9 cellular contexts compared by ENCODE assay signal in genomic region chr9:71766663-71767062, GRCh38. TPM values are rescaled to one million over a fixed set of nuclear protein-coding genes. Genes with fewer than 3 reads are reported as not detected.
DNase-seq lines count a peak whose midpoint lies in the region; ATAC-seq and TF ChIP-seq lines count a peak whose summit lies in the region.
"Had no signal": no experiment of that assay in that cellular context is flagged by ENCODE, and none has a peak within 500 bp of the region (broad histone marks: within the 10 kb centered on the region; RNA-seq: fewer than 3 reads in every experiment).

No MANE protein-coding gene starts in this region.

- no peak for TF ChIP-seq POLR2A in esophagus muscularis mucosa (IDR thresholded peaks at IDR 0.05; ENCODE audit: low read depth)

- H3K27me3 ChIP-seq in Panc1 (ENCODE audit: control insufficient read depth, insufficient read depth, low read length) (no peaks in the 10 kb centered on the region), esophagus muscularis mucosa (no peaks in the 10 kb centered on the region)

- H3K4me1 ChIP-seq in Panc1 (ENCODE audit: control insufficient read depth, insufficient read depth, low read length) = peaks cover 18% of the 10 kb centered on the region
- H3K4me1 ChIP-seq in esophagus muscularis mucosa = peaks cover 19 to 58% (median 54%) of the 10 kb centered on the region in 4 donors

- 75% methylated on average over 4 of the region's 4 CpGs for WGBS in esophagus muscularis mucosa

- BruUV-seq in Panc1 (replicated peaks; lab: Mats Ljungman, UMichigan) = no TSS peak

- H3K4me3 ChIP-seq in Panc1 (ENCODE audit: low read depth in 2 of 2, low read length in 2 of 2) (peak overlapping the region; percentile 74 to 93), esophagus muscularis mucosa (peak overlapping the region; percentile 66 to 83 (median 76)), retinal pigment epithelial cell (ENCODE audit: low read length) (peak overlapping the region; percentile 97)

- TF ChIP-seq CTCF in Panc1 (IDR thresholded peaks at IDR 0.05) (no peak), esophagus muscularis mucosa (IDR thresholded peaks at IDR 0.05) (no peak), retinal pigment epithelial cell (conservative IDR thresholded peaks at IDR 0.05; ENCODE audit: low read depth, low read length) (no peak)

- in situ Hi-C loops in Panc1 (cut with HindIII; ENCODE audit: low pct_unique_long_range_greater_than_20kb, low sequenced_read_pairs) = no loop called here

- POLR2A ChIA-PET in Panc1 (lab: Charles Lee) = no interaction called here

- intact Hi-C loops in Panc1 (cut with micrococcal nuclease; ENCODE audit: unreplicated experiment) (loop anchor here (10.0 kb wide), 1 partner anchor 162 kb away; no protein-coding TSS in a partner anchor), esophagus muscularis mucosa (cut with DNase I) (loop anchor here (5.0 to 10.0 kb wide), 3 partner anchors 44 to 159 kb away; no protein-coding TSS in a partner anchor)

- H3K9me3 ChIP-seq in Panc1 (ENCODE audit: control insufficient read depth, insufficient read depth, low read depth, low read length) = no peaks in the 10 kb centered on the region
- H3K9me3 ChIP-seq in esophagus muscularis mucosa = no peaks in the 10 kb centered on the region

- CTCF ChIA-PET in Panc1 (lab: Charles Lee) = interaction anchor here (0.8 kb wide), 1 partner anchor 452 kb away, joined by 3 read pairs; no protein-coding TSS in a partner anchor

- H3K36me3 ChIP-seq in Panc1 (ENCODE audit: control insufficient read depth, insufficient read depth, low read length) (no peaks in the 10 kb centered on the region), esophagus muscularis mucosa (no peaks in the 10 kb centered on the region)

- H3K27ac ChIP-seq in Panc1 (ENCODE audit: low read length) (no peak overlapping the region), esophagus muscularis mucosa (replicated peaks in 1 of 4) (peak overlapping the region in 1 of 4 donors; percentile 94)

- peak; percentile 17 for DNase-seq in NCI-H345 (lab: John Stamatoyannopoulos, UW)
- DNase-seq in NCI-H345 treated with DMSO at 0.1 percent for 48 hours (lab: John Stamatoyannopoulos, UW; ENCODE audit: unreplicated experiment) = no peak
- no peak for DNase-seq in Panc1 (ENCODE audit: low read depth, low spot score)
- DNase-seq in esophagus muscularis mucosa (ENCODE audit: extremely low spot score) = peak; percentile 62
- no peak for DNase-seq in retinal pigment epithelial cell (ENCODE audit: low read depth)
- no peak for DNase-seq in left lobe of liver (ENCODE audit: low spot score)
- no peak for DNase-seq in CD1c-positive myeloid dendritic cell (ENCODE audit: extremely low spot score)
- DNase-seq: DND-41 had no signal

- no peak for TF ChIP-seq EP300 in esophagus muscularis mucosa (IDR thresholded peaks at IDR 0.05)

- ATAC-seq in Panc1 (no peak), left lobe of liver (no peak), HG03520 (IDR thresholded peaks at IDR 0.05; ENCODE audit: unreplicated experiment) (no peak)

RNA-seq across cellular contexts. Expression of gene CEMIP2, which starts 1.6 kb away (rescaled TPM):
- total RNA-seq in Panc1 (2021; ENCODE audit: unreplicated experiment) (14.8 TPM), esophagus muscularis mucosa (100 to 1,000 TPM in 1 of 4 donors, 10 to 100 TPM in 3; 18.5 to 144 (median 26.8) TPM), left lobe of liver (43.3 TPM)
- 12.9 TPM for polyA plus RNA-seq in Panc1 (2012; ENCODE audit: insufficient read length)

Comparison
In these comparisons a context has a peak if more than half of its experiments do, and no peak if none do; other contexts are left out.
1. DNase-seq: peak in NCI-H345 (single experiment) and esophagus muscularis mucosa (single experiment); none in NCI-H345 treated with DMSO at 0.1 percent for 48 hours (single experiment), Panc1 (single experiment), retinal pigment epithelial cell (single experiment), left lobe of liver (single experiment) and CD1c-positive myeloid dendritic cell (single experiment).
2. Peak in every context shown above with its lines, with median percentiles within 50 percentile points of each other: H3K4me3 ChIP-seq.